Comparison of ENCODE assay signal across 25 cellular contexts in the genomic region with DNA sequence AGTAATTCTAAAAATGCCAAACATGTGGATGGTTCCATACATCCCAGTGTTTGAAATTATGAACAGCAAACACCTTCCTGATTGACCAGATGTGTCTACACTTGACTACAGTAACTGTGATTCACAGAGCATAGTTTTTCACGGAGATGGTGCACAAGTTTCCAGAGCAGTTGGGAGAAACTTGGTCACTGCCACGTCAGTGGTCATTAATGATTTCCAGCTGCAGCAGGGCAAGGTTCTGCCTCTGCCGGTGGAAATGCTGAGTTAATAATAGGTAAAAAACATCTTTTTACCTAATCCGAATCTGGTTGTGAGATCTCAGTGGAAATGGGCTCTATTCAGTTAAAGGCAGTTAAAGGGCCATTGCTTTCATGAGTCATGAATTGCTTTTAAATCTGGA.
"Had no signal": no experiment of that assay in that cellular context is flagged by ENCODE, and none has a peak within 500 bp of the region (broad histone marks: within the 10 kb centered on the region; RNA-seq: fewer than 3 reads in every experiment).

No MANE protein-coding gene starts in this region.

- H3K36me3 Mint-ChIP-seq: activated CD8-positive, alpha-beta memory T cell treated with anti-CD3 and anti-CD28 coated beads, Interleukin-2, amount 10 ng/mL, durations not matched to agents 7 days and 5 days; activated naive CD4-positive, alpha-beta T cell treated with anti-CD3 and anti-CD28 coated beads, Interleukin-2, amount 50 U/mL, for 72 hours had no signal

- H3K27ac Mint-ChIP-seq: activated B cell treated with CpG ODN at 0.5 μM for 24 hours; activated CD4-positive, alpha-beta T cell treated with anti-CD3 and anti-CD28 coated beads, Interleukin-2, amount 10 ng/mL, durations not matched to agents 24 days and 14 days; activated CD8-positive, alpha-beta memory T cell treated with anti-CD3 and anti-CD28 coated beads, Interleukin-2, amount 10 ng/mL, durations not matched to agents 7 days and 5 days; activated naive CD4-positive, alpha-beta T cell treated with anti-CD3 and anti-CD28 coated beads, Interleukin-2, amount 50 U/mL, for 72 hours; activated naive CD8-positive, alpha-beta T cell treated with anti-CD3 and anti-CD28 coated beads, Interleukin-2, amount 50 U/mL, for 24 hours; activated T-cell treated with anti-CD3 and anti-CD28 coated beads, Interleukin-2, amount 50 U/mL, for 24 hours had no signal

- H3K4me3 Mint-ChIP-seq: activated B cell treated with CpG ODN at 0.5 μM for 24 hours; activated CD4-positive, alpha-beta T cell treated with anti-CD3 and anti-CD28 coated beads, Interleukin-2, amount 10 ng/mL, durations not matched to agents 24 days and 14 days; activated CD8-positive, alpha-beta memory T cell treated with anti-CD3 and anti-CD28 coated beads, Interleukin-2, amount 10 ng/mL, durations not matched to agents 7 days and 5 days; activated naive CD8-positive, alpha-beta T cell treated with anti-CD3 and anti-CD28 coated beads, Interleukin-2, amount 50 U/mL, for 24 hours; activated T-cell treated with anti-CD3 and anti-CD28 coated beads, Interleukin-2, amount 50 U/mL, for 24 hours had no signal

- ATAC-seq: activated CD8-positive, alpha-beta memory T cell treated with anti-CD3 and anti-CD28 coated beads, Interleukin-2, amount 10 ng/mL, durations not matched to agents 7 days and 5 days; activated naive CD4-positive, alpha-beta T cell treated with anti-CD3 and anti-CD28 coated beads, Interleukin-2, amount 50 U/mL, for 72 hours; activated naive CD8-positive, alpha-beta T cell treated with anti-CD3 and anti-CD28 coated beads, Interleukin-2, amount 50 U/mL, for 24 hours; Right ventricle myocardium inferior had no signal

- H3K9me3 Mint-ChIP-seq: activated B cell treated with CpG ODN at 0.5 μM for 24 hours; activated CD4-positive, alpha-beta T cell treated with anti-CD3 and anti-CD28 coated beads, Interleukin-2, amount 10 ng/mL, durations not matched to agents 24 days and 14 days; activated naive CD8-positive, alpha-beta T cell treated with anti-CD3 and anti-CD28 coated beads, Interleukin-2, amount 50 U/mL, for 24 hours; activated T-cell treated with anti-CD3 and anti-CD28 coated beads, Interleukin-2, amount 50 U/mL, for 24 hours had no signal

- H3K27ac ChIP-seq: SK-N-MC had no signal

- H3K4me3 ChIP-seq: SK-N-MC had no signal

- H3K27me3 Mint-ChIP-seq: activated B cell treated with CpG ODN at 0.5 μM for 24 hours; activated CD4-positive, alpha-beta T cell treated with anti-CD3 and anti-CD28 coated beads, Interleukin-2, amount 10 ng/mL, durations not matched to agents 24 days and 14 days; activated CD8-positive, alpha-beta memory T cell treated with anti-CD3 and anti-CD28 coated beads, Interleukin-2, amount 10 ng/mL, durations not matched to agents 7 days and 5 days; activated naive CD8-positive, alpha-beta T cell treated with anti-CD3 and anti-CD28 coated beads, Interleukin-2, amount 50 U/mL, for 24 hours had no signal

- DNase-seq: activated B cell treated with CpG ODN at 0.5 μM for 24 hours; activated CD4-positive, alpha-beta T cell treated with anti-CD3 and anti-CD28 coated beads for 1 hour; activated CD4-positive, alpha-beta T cell treated with anti-CD3 and anti-CD28 coated beads, Interleukin-2, amount 10 ng/mL, durations not matched to agents 24 days and 14 days; activated CD4-positive, alpha-beta T cell treated with anti-CD3 and anti-CD28 coated beads, Interleukin-2, amount 50 U/mL, for 48 hours; activated CD8-positive, alpha-beta memory T cell treated with anti-CD3 and anti-CD28 coated beads, Interleukin-2, amount 10 ng/mL, durations not matched to agents 7 days and 5 days; activated effector memory CD4-positive, alpha-beta T cell treated with anti-CD3 and anti-CD28 coated beads, Interleukin-2, amount 50 U/mL, for 16 hours; activated naive CD4-positive, alpha-beta T cell treated with Interleukin-2 at 50 U/mL for 16 hours; activated naive CD8-positive, alpha-beta T cell treated with anti-CD3 and anti-CD28 coated beads, Interleukin-2, amount 50 U/mL, for 24 hours; activated T-cell treated with anti-CD3 and anti-CD28 coated beads, Interleukin-2, amount 50 U/mL, for 24 hours; amniotic stem cell; Karpas-422; MM.1S; NCI-H1105; NCI-H1436; NCI-H1694 treated with DMSO at 0.1 percent for 48 hours; NCI-H2029 treated with DMSO at 0.1 percent for 48 hours; NCI-H345; NCI-H510A; NCI-H526 treated with DMSO at 0.1 percent for 48 hours; NCI-H82; RPMI8226; SW 1271 had no signal

- H3K4me1 Mint-ChIP-seq: activated B cell treated with CpG ODN at 0.5 μM for 24 hours; activated CD4-positive, alpha-beta T cell treated with anti-CD3 and anti-CD28 coated beads, Interleukin-2, amount 10 ng/mL, durations not matched to agents 24 days and 14 days; activated CD8-positive, alpha-beta memory T cell treated with anti-CD3 and anti-CD28 coated beads, Interleukin-2, amount 10 ng/mL, durations not matched to agents 7 days and 5 days; activated naive CD8-positive, alpha-beta T cell treated with anti-CD3 and anti-CD28 coated beads, Interleukin-2, amount 50 U/mL, for 24 hours had no signal
